ENCODE assay signal across 18 cellular contexts in genomic region chr3:172354931-172355499, GRCh38.
DNase-seq lines count a peak whose midpoint lies in the region; ATAC-seq, FAIRE-seq and TF ChIP-seq lines count a peak whose summit lies in the region.
"Had no signal": no experiment of that assay in that cellular context is flagged by ENCODE, and none has a peak within 500 bp of the region (broad histone marks: within the 10 kb centered on the region; RNA-seq: fewer than 3 reads in every experiment).

No MANE protein-coding gene starts in this region.

- H3F3A ChIP-seq in PC-3 (ENCODE audit: low read length, unreplicated experiment), result peaks cover 5% of the 10 kb centered on the region

- peak; percentile 7 for DNase-seq in NCI-H82 (lab: John Stamatoyannopoulos, UW)
- DNase-seq in NCI-H82 treated with DMSO at 0.1 percent for 48 hours (lab: John Stamatoyannopoulos, UW; ENCODE audit: unreplicated experiment), result no peak
- no peak for DNase-seq in HFFc6
- DNase-seq in astrocyte (ENCODE audit: low read depth), result no peak
- DNase-seq in testis, result no peak
- DNase-seq in PC-3, result no peak
- DNase-seq: GF-D8; H9; KG1; NCI-H2171 treated with DMSO at 0.1 percent for 48 hours; NCI-H526 treated with DMSO at 0.1 percent for 48 hours; NK-92 treated with Interleukin-12 subunit alpha and Interleukin-12 subunit beta, amount 100 ng/mL, for 24 hours had no signal

- H3K9me2 ChIP-seq in PC-3 (replicated peaks; ENCODE audit: low read length), result no peaks in the 10 kb centered on the region

- H3K4me3 Mint-ChIP-seq in HFFc6 (no peak overlapping the region), astrocyte (ENCODE audit: unreplicated experiment) (no peak overlapping the region)
- H3K4me3 Mint-ChIP-seq: CD14-positive monocyte; H9; T-helper 1 cell treated with Interleukin-12 subunit alpha and Interleukin-12 subunit beta and Interleukin-4 antibody, amounts not matched to agents 30 μg/mL and 1 μg/mL, for 36 hours had no signal

- peaks cover 4% of the 10 kb centered on the region for H3K27me3 Mint-ChIP-seq in HFFc6 (ENCODE audit: insufficient read depth)
- H3K27me3 Mint-ChIP-seq in astrocyte (ENCODE audit: low read depth, unreplicated experiment), result no peaks in the 10 kb centered on the region

- H3K4me1 Mint-ChIP-seq in HFFc6 (ENCODE audit: low read depth) (peaks cover 60% of the 10 kb centered on the region), astrocyte (ENCODE audit: low read depth, unreplicated experiment) (peaks cover 29% of the 10 kb centered on the region)
- H3K4me1 Mint-ChIP-seq: H9 had no signal

- TF ChIP-seq CTCF in HFFc6 (IDR thresholded peaks at IDR 0.05) (no peak), astrocyte (IDR thresholded peaks at IDR 0.05; ENCODE audit: insufficient read depth, low read depth, low read length) (no peak), testis (IDR thresholded peaks at IDR 0.05) (no peak), PC-3 (conservative IDR thresholded peaks at IDR 0.05; ENCODE audit: low read depth, low read length) (no peak)

- H3K36me3 ChIP-seq in astrocyte (ENCODE audit: insufficient read depth, low read length) (peaks cover 33% of the 10 kb centered on the region), testis (ENCODE audit: low read depth, missing control alignments) (no peaks in the 10 kb centered on the region), PC-3 (ENCODE audit: low read depth, low read length) (peaks cover 26% of the 10 kb centered on the region)

- intact Hi-C loops in testis (cut with DNase I; ENCODE audit: low total_unique reads), result no loop called here
- intact Hi-C loops in PC-3 (cut with micrococcal nuclease), result loop anchor here (1.0 kb wide), 1 partner anchor 122 kb away; no protein-coding TSS in a partner anchor

- ATAC-seq in GM19023 (IDR thresholded peaks at IDR 0.05; ENCODE audit: unreplicated experiment) (no peak), PC-3 (no peak), HG03520 (IDR thresholded peaks at IDR 0.05; ENCODE audit: unreplicated experiment) (no peak)

- H3K4me2 ChIP-seq in astrocyte (ENCODE audit: low read length) (no peak overlapping the region), PC-3 (ENCODE audit: low read length) (no peak overlapping the region)

- 61 to 69% methylated on average over 3 of the region's 3 CpGs for WGBS in testis, 2 donors

- H3K27ac Mint-ChIP-seq in HFFc6 (peak overlapping the region; percentile 40; the same call in 1 of the 2 replicates), astrocyte (ENCODE audit: unreplicated experiment) (peak overlapping the region; percentile 12)
- H3K27ac Mint-ChIP-seq: H9; T-helper 1 cell treated with Interleukin-12 subunit alpha and Interleukin-12 subunit beta and Interleukin-4 antibody, amounts not matched to agents 30 μg/mL and 1 μg/mL, for 36 hours had no signal

- H3K79me2 ChIP-seq in astrocyte (ENCODE audit: insufficient read depth, low read length) (peaks cover 21% of the 10 kb centered on the region), PC-3 (ENCODE audit: low read length) (no peaks in the 10 kb centered on the region)

- peaks cover 7% of the 10 kb centered on the region; the same call in 1 of the 2 replicates for H3K9me3 Mint-ChIP-seq in HFFc6
- no peaks in the 10 kb centered on the region for H3K9me3 Mint-ChIP-seq in astrocyte (ENCODE audit: unreplicated experiment)
- H3K9me3 Mint-ChIP-seq: CD14-positive monocyte; H9; T-helper 1 cell treated with Interleukin-12 subunit alpha and Interleukin-12 subunit beta and Interleukin-4 antibody, amounts not matched to agents 30 μg/mL and 1 μg/mL, for 36 hours had no signal

- H3K9me3 ChIP-seq in astrocyte (ENCODE audit: insufficient read depth, low read depth, low read length) (no peaks in the 10 kb centered on the region), testis (no peaks in the 10 kb centered on the region), PC-3 (ENCODE audit: low read length) (no peaks in the 10 kb centered on the region)
- H3K9me3 ChIP-seq: SJCRH30 had no signal

- H2AFZ ChIP-seq in astrocyte (ENCODE audit: low read depth, low read length) (no peak overlapping the region), PC-3 (ENCODE audit: low read length) (no peak overlapping the region)

- BruUV-seq in PC-3 (replicated peaks; lab: Mats Ljungman, UMichigan), result no TSS peak

- CTCF ChIA-PET in PC-3 (lab: Charles Lee), result interaction anchor here (0.6 kb wide), 1 partner anchor 162 kb away, joined by 5 read pairs; no protein-coding TSS in a partner anchor

- no peak for TF ChIP-seq POLR2A in testis (IDR thresholded peaks at IDR 0.05)

- no peak overlapping the region for H3K9ac ChIP-seq in astrocyte (ENCODE audit: low read length)
- no peak overlapping the region for H3K9ac ChIP-seq in PC-3 (ENCODE audit: low read length)

- POLR2A ChIA-PET in PC-3 (lab: Charles Lee; ENCODE audit: unreplicated experiment), result interaction anchor here (0.6 to 0.7 kb wide), 2 partner anchors 59 to 1538 kb away, joined by 4 read pairs; no protein-coding TSS in a partner anchor

- peaks cover 12% of the 10 kb centered on the region for H3K4me1 ChIP-seq in astrocyte (ENCODE audit: insufficient read depth, low read length)
- H3K4me1 ChIP-seq in testis, result peaks cover 14% of the 10 kb centered on the region
- H3K4me1 ChIP-seq in PC-3 (ENCODE audit: insufficient read depth, low read length), result peaks cover 18% of the 10 kb centered on the region
- H3K4me1 ChIP-seq: SJCRH30 had no signal

- peaks cover 78% of the 10 kb centered on the region for H4K20me1 ChIP-seq in astrocyte (ENCODE audit: insufficient read depth, low read length)
- peaks cover 6% of the 10 kb centered on the region; the same call in 1 of the 2 replicates for H4K20me1 ChIP-seq in PC-3 (ENCODE audit: low read length)

- FAIRE-seq in astrocyte (lab: Jason Lieb, UNC), result no peak

- H3K27ac ChIP-seq in astrocyte (ENCODE audit: low read depth, low read length), result peak overlapping the region; percentile 23
- peak overlapping the region; percentile 18 to 39 for H3K27ac ChIP-seq in testis
- H3K27ac ChIP-seq in PC-3 (ENCODE audit: low read length), result no peak overlapping the region
- H3K27ac ChIP-seq: 22Rv1, SJCRH30 had no signal

- H3K27me3 ChIP-seq in astrocyte (ENCODE audit: insufficient read depth, low read length), result no peaks in the 10 kb centered on the region
- H3K27me3 ChIP-seq in testis, result no peaks in the 10 kb centered on the region
- H3K27me3 ChIP-seq in PC-3 (ENCODE audit: low read length), result no peaks in the 10 kb centered on the region
- H3K27me3 ChIP-seq: SJCRH30 had no signal

- H3K36me3 Mint-ChIP-seq in HFFc6 (ENCODE audit: low read depth) (peaks cover 42% of the 10 kb centered on the region), astrocyte (ENCODE audit: low read depth, unreplicated experiment) (peaks cover 29% of the 10 kb centered on the region)

- H3K4me3 ChIP-seq in astrocyte (ENCODE audit: insufficient read depth, low read depth, low read length) (no peak overlapping the region), testis (no peak overlapping the region), PC-3 (ENCODE audit: low read length) (no peak overlapping the region)
- H3K4me3 ChIP-seq: SJCRH30 had no signal
